ENCODE assay signal across 1 cellular context in genomic region chr7:141014523-141015395, GRCh38.
TF ChIP-seq lines count a peak whose summit lies in the region.

Gene MRPS33 (minus strand): TSS chr7:141014952. CDS start chr7:141010633, 4,319 bp downstream.

TF ChIP-seq in HepG2, 621 proteins besides CTCF, POLR2A, EP300 and RAD21 (continued from another document and continues in another):
- TF ChIP-seq ETV6 (CRISPR knock-in tag; conservative IDR thresholded peaks at IDR 0.05) (peak; percentile 58; the same call in 1 of the 2 replicates), GABPA (IDR thresholded peaks at IDR 0.05; ENCODE audit: low read depth, low read length) (peak; percentile 84), GABPA (CRISPR knock-in tag; IDR thresholded peaks at IDR 0.05; ENCODE audit: low read depth) (peak; percentile 97), KDM5A (IDR thresholded peaks at IDR 0.05; ENCODE audit: borderline replicate concordance, low read length) (peak; percentile 75; the same call in 1 of the 2 replicates), FOXM1 (CRISPR knock-in tag; IDR thresholded peaks at IDR 0.05) (no peak), ZBTB33 (CRISPR knock-in tag; IDR thresholded peaks at IDR 0.05) (peak; percentile 56; the same call in 1 of the 2 replicates), ZNF615 (CRISPR knock-in tag; IDR thresholded peaks at IDR 0.05; ENCODE audit: borderline replicate concordance) (peak; percentile 97; the same call in 1 of the 2 replicates), ZMYM4 (CRISPR knock-in tag; IDR thresholded peaks at IDR 0.05) (peak; percentile 100), HDAC6 (IDR thresholded peaks at IDR 0.05; ENCODE audit: low read depth, low read length) (no peak), SAP130 (CRISPR knock-in tag; IDR thresholded peaks at IDR 0.05; ENCODE audit: low read depth) (peak; percentile 93), RBAK (CRISPR knock-in tag; IDR thresholded peaks at IDR 0.05) (no peak), ZZZ3 (CRISPR knock-in tag; IDR thresholded peaks at IDR 0.05; ENCODE audit: borderline replicate concordance) (peak; percentile 82; the same call in 1 of the 2 replicates), HCFC1 (IDR thresholded peaks at IDR 0.05; ENCODE audit: low read depth, low read length) (peak; percentile 61; the same call in 1 of the 2 replicates), ZNF629 (CRISPR knock-in tag; conservative IDR thresholded peaks at IDR 0.05) (0 out of 2 replicates have a peak, but pooled peaks have one; percentile 28), ZNF747 (CRISPR knock-in tag; IDR thresholded peaks at IDR 0.05; ENCODE audit: borderline replicate concordance) (peak; percentile 84), ZNF543 (CRISPR knock-in tag; IDR thresholded peaks at IDR 0.05) (no peak), SIN3B (IDR thresholded peaks at IDR 0.05; ENCODE audit: low read length) (peak; percentile 53; the same call in 1 of the 2 replicates), TOE1 (CRISPR knock-in tag; IDR thresholded peaks at IDR 0.05) (no peak; the same call in 1 of the 2 replicates), ZNF256 (CRISPR knock-in tag; conservative IDR thresholded peaks at IDR 0.05) (peak; percentile 72; the same call in 1 of the 2 replicates), KLF6 (CRISPR knock-in tag; IDR thresholded peaks at IDR 0.05) (peak; percentile 52), ELF1 (CRISPR knock-in tag; IDR thresholded peaks at IDR 0.05) (peak; percentile 94), MYPOP (CRISPR knock-in tag; IDR thresholded peaks at IDR 0.05) (peak; percentile 94), ZNF280D (CRISPR knock-in tag; IDR thresholded peaks at IDR 0.05) (peak; percentile 86), ZNF276 (CRISPR knock-in tag; IDR thresholded peaks at IDR 0.05; ENCODE audit: low read depth) (no peak), GATA4 (IDR thresholded peaks at IDR 0.05; ENCODE audit: borderline replicate concordance, low read depth) (peak; percentile 38), ZMYM3 (CRISPR knock-in tag; IDR thresholded peaks at IDR 0.05) (no peak), PAX8 (CRISPR knock-in tag; IDR thresholded peaks at IDR 0.05; ENCODE audit: borderline replicate concordance) (no peak), E2F1 (CRISPR knock-in tag; IDR thresholded peaks at IDR 0.05) (peak; percentile 62; the same call in 1 of the 2 replicates), ZNF350 (CRISPR knock-in tag; IDR thresholded peaks at IDR 0.05; ENCODE audit: borderline replicate concordance, low read depth) (peak; percentile 97), ZFP36L1 (CRISPR knock-in tag; IDR thresholded peaks at IDR 0.05) (0 out of 2 replicates have a peak, but pooled peaks have one; percentile 58), TBX2 (CRISPR knock-in tag; IDR thresholded peaks at IDR 0.05; ENCODE audit: borderline replicate concordance) (peak; percentile 90), JUND (CRISPR knock-in tag; IDR thresholded peaks at IDR 0.05) (0 out of 2 replicates have a peak, but pooled peaks have one; percentile 32), ZBTB7A (CRISPR knock-in tag; IDR thresholded peaks at IDR 0.05) (peak; percentile 68; the same call in 1 of the 2 replicates), ZFP90 (CRISPR knock-in tag; IDR thresholded peaks at IDR 0.05; ENCODE audit: borderline replicate concordance) (no peak; the same call in 1 of the 2 replicates), PPARG (CRISPR knock-in tag; conservative IDR thresholded peaks at IDR 0.05) (no peak), MNT (IDR thresholded peaks at IDR 0.05) (peak; percentile 42; the same call in 1 of the 2 replicates), JDP2 (CRISPR knock-in tag; IDR thresholded peaks at IDR 0.05; ENCODE audit: borderline replicate concordance) (no peak), TFE3 (CRISPR knock-in tag; IDR thresholded peaks at IDR 0.05) (peak; percentile 66; the same call in 1 of the 2 replicates), CHD2 (IDR thresholded peaks at IDR 0.05; ENCODE audit: low read depth, low read length) (0 out of 2 replicates have a peak, but pooled peaks have one; percentile 36), ZFP37 (CRISPR knock-in tag; IDR thresholded peaks at IDR 0.05; ENCODE audit: borderline replicate concordance) (peak; percentile 59; the same call in 1 of the 2 replicates), MIER2 (CRISPR knock-in tag; IDR thresholded peaks at IDR 0.05) (peak; percentile 26), THAP7 (CRISPR knock-in tag; IDR thresholded peaks at IDR 0.05) (peak; percentile 94), ZNF687 (CRISPR knock-in tag; IDR thresholded peaks at IDR 0.05) (peak; percentile 95), ZNF557 (CRISPR knock-in tag; IDR thresholded peaks at IDR 0.05) (no peak)
